21 cellular contexts compared by ENCODE assay signal in genomic region chr2:241226723-241227634, GRCh38. TPM values are rescaled to one million over a fixed set of nuclear protein-coding genes. Genes with fewer than 3 reads are reported as not detected.
DNase-seq lines count a peak whose midpoint lies in the region; ATAC-seq, FAIRE-seq and TF ChIP-seq lines count a peak whose summit lies in the region.
"Had no signal": no experiment of that assay in that cellular context is flagged by ENCODE, and none has a peak within 500 bp of the region (broad histone marks: within the 10 kb centered on the region; RNA-seq: fewer than 3 reads in every experiment).

No MANE protein-coding gene starts in this region.

- peaks cover 22% of the 10 kb centered on the region for H3K36me3 ChIP-seq in H7 (replicated peaks; ENCODE audit: control insufficient read depth, insufficient read depth, low read length)
- peaks cover 57% of the 10 kb centered on the region; the same call in 2 of the 3 replicates for H3K36me3 ChIP-seq in K562 (ENCODE audit: control insufficient read depth, insufficient read depth, low read length)
- peaks cover 48% of the 10 kb centered on the region for H3K36me3 ChIP-seq in right atrium auricular region
- peaks cover 63% of the 10 kb centered on the region for H3K36me3 ChIP-seq in osteoblast (ENCODE audit: insufficient read depth, low read length)

- H3K27ac ChIP-seq in K562 (ENCODE audit: extremely low read depth, low read depth, low read length), result no peak overlapping the region
- peak overlapping the region; percentile 51 to 55 for H3K27ac ChIP-seq in right atrium auricular region
- H3K27ac ChIP-seq in osteoblast (ENCODE audit: low read depth, low read length), result no peak overlapping the region
- H3K27ac ChIP-seq: hepatocyte, left lung, SJSA1 had no signal

- H3K4me3 ChIP-seq in H7 (ENCODE audit: insufficient read depth, low read depth, low read length), result no peak overlapping the region
- H3K4me3 ChIP-seq in K562, result no peak overlapping the region
- no peak overlapping the region for H3K4me3 ChIP-seq in right atrium auricular region
- no peak overlapping the region for H3K4me3 ChIP-seq in osteoblast (ENCODE audit: insufficient read depth, low read length)
- H3K4me3 ChIP-seq: hepatocyte, left lung, SJSA1 had no signal

- H3K9ac ChIP-seq in K562 (ENCODE audit: insufficient read depth in 1 of 2, low read depth in 2 of 2, low read length in 2 of 2), result peak overlapping the region in 1 of 2 experiments; percentile 35; a peak in 1 of 4 replicates

- TF ChIP-seq CTCF in K562 (IDR thresholded peaks at IDR 0.05 in 2 of 3, conservative IDR thresholded peaks at IDR 0.05 in 1 of 3; ENCODE audit: insufficient read depth in 2 of 3, low read depth in 1 of 3, low read length in 3 of 3), result no peak
- TF ChIP-seq CTCF in right atrium auricular region (IDR thresholded peaks at IDR 0.05), result no peak
- no peak for TF ChIP-seq CTCF in osteoblast (IDR thresholded peaks at IDR 0.05; ENCODE audit: extremely low read depth, low read depth, low read length)

- H3K27me3 ChIP-seq in H7 (ENCODE audit: control insufficient read depth, insufficient read depth, low read length) (no peaks in the 10 kb centered on the region), K562 (ENCODE audit: control insufficient read depth in 2 of 2, insufficient read depth in 2 of 2, low read length in 2 of 2) (no peaks in the 10 kb centered on the region), right atrium auricular region (no peaks in the 10 kb centered on the region), osteoblast (ENCODE audit: insufficient read depth, low read length) (no peaks in the 10 kb centered on the region)
- H3K27me3 ChIP-seq: hepatocyte, left lung, SJSA1 had no signal

- H3K4me2 ChIP-seq in K562 (ENCODE audit: insufficient read depth, low read length) (no peak overlapping the region), osteoblast (ENCODE audit: insufficient read depth, low read length) (no peak overlapping the region)
- H3K4me2 ChIP-seq: hepatocyte had no signal

- ATAC-seq in K562, result peak; percentile 38
- ATAC-seq: left lung had no signal

- intact Hi-C loops in K562 (cut with micrococcal nuclease), result no loop called here

- no peak for TF ChIP-seq POLR2A in K562 (conservative IDR thresholded peaks at IDR 0.05)

- no peak for FAIRE-seq in K562 (lab: Jason Lieb, UNC)
- FAIRE-seq: bronchial epithelial cell, G401.6, GM12891 had no signal

- H3K9me3 ChIP-seq in K562 (replicated peaks; ENCODE audit: control insufficient read depth, insufficient read depth, low read depth, low read length), result no peaks in the 10 kb centered on the region
- H3K9me3 ChIP-seq in right atrium auricular region, result no peaks in the 10 kb centered on the region
- H3K9me3 ChIP-seq in osteoblast (ENCODE audit: low read depth, low read length), result no peaks in the 10 kb centered on the region
- H3K9me3 ChIP-seq: Caco-2, left lung, SJSA1 had no signal

- BruUV-seq in K562 (replicated peaks; lab: Mats Ljungman, UMichigan), result no TSS peak

- DNase-seq in H7 (peak; percentile 86), K562 (ENCODE audit: extremely low read depth in 1 of 4, low spot score in 3 of 4) (peak in 2 of 4 experiments; percentile 32 to 40), right atrium auricular region (ENCODE audit: low spot score) (no peak), osteoblast (ENCODE audit: insufficient read length, low spot score, missing footprints) (peak; percentile 74), NCI-H2196 treated with DMSO at 0.1 percent for 48 hours (lab: John Stamatoyannopoulos, UW; ENCODE audit: unreplicated experiment) (no peak), NOMO-1 treated with dmso at 0.1 percent for 144 hours (lab: John Stamatoyannopoulos, UW; ENCODE audit: unreplicated experiment) (no peak), 8988T (no peak)
- no peak for DNase-seq in stimulated activated CD4-positive, alpha-beta T cell treated with anti-CD3 and anti-CD28 coated beads, Interleukin-4, amount 100 ng/mL, for 24 hours
- DNase-seq: activated naive CD4-positive, alpha-beta T cell treated with anti-CD3 and anti-CD28 coated beads, Interleukin-2, amount 10 ng/mL, durations not matched to agents 7 days and 5 days; activated T-cell treated with anti-CD3 and anti-CD28 coated beads for 4 hours; Caco-2; effector CD4-positive, alpha-beta T cell; HCEC 1CT; NCI-H187 treated with DMSO at 0.1 percent for 48 hours; NCI-H524 had no signal

- CTCF ChIA-PET in K562 (lab: Yijun Ruan, JAX; ENCODE audit: low intra/inter-chr PET ratio), result no interaction called here

- WGBS in K562 (ENCODE audit: insufficient coverage, low coverage, missing lambda C conversion rate), result 85% methylated on average over 13 of the region's 23 CpGs

- peaks cover 2 to 31% of the 10 kb centered on the region in 2 experiments; a peak in 3 of 5 replicates for H3K4me1 ChIP-seq in K562 (replicated peaks in 1 of 2; ENCODE audit: control insufficient read depth in 2 of 2, insufficient read depth in 2 of 2, low read length in 2 of 2)
- peaks cover 0 to 48% of the 10 kb centered on the region in 2 donors for H3K4me1 ChIP-seq in right atrium auricular region
- H3K4me1 ChIP-seq in osteoblast (ENCODE audit: insufficient read depth, low read length), result peaks cover 15% of the 10 kb centered on the region
- H3K4me1 ChIP-seq: Caco-2 had no signal

- peaks cover 8% of the 10 kb centered on the region for H3K9me1 ChIP-seq in K562 (ENCODE audit: control insufficient read depth, insufficient read depth, low read length)

- in situ Hi-C loops in K562 (cut with MboI), result no loop called here

- POLR2A ChIA-PET in K562 (lab: Yijun Ruan, JAX), result interaction anchor here (0.7 to 1.2 kb wide), 4 partner anchors 8 to 34 kb away, joined by 3 to 7 read pairs (median 3); no protein-coding TSS in a partner anchor

- H3K79me2 ChIP-seq in K562 (ENCODE audit: control insufficient read depth, insufficient read depth, low read length) (no peaks in the 10 kb centered on the region), osteoblast (ENCODE audit: insufficient read depth, low read length) (peaks cover 14% of the 10 kb centered on the region)
- H3K79me2 ChIP-seq: hepatocyte had no signal

- no peak overlapping the region for H2AFZ ChIP-seq in K562 (ENCODE audit: low read depth, low read length)
- H2AFZ ChIP-seq in osteoblast (ENCODE audit: low read length), result no peak overlapping the region
- H2AFZ ChIP-seq: hepatocyte had no signal

- TF ChIP-seq EP300 in K562 (IDR thresholded peaks at IDR 0.05; ENCODE audit: low read length), result no peak

- H4K20me1 ChIP-seq in K562 (replicated peaks; ENCODE audit: control insufficient read depth, insufficient read depth, low read length) (peaks cover 11% of the 10 kb centered on the region; the same call in 1 of the 2 replicates), osteoblast (ENCODE audit: insufficient read depth, low read length) (peaks cover 63% of the 10 kb centered on the region)

- TF ChIP-seq RAD21 in K562 (CRISPR knock-in tag; conservative IDR thresholded peaks at IDR 0.05 in 1 of 2, IDR thresholded peaks at IDR 0.05 in 1 of 2), result no peak

TF ChIP-seq in K562, 482 proteins besides CTCF, POLR2A, EP300 and RAD21:
- TF ChIP-seq CBX8 (IDR thresholded peaks at IDR 0.05; ENCODE audit: borderline replicate concordance, extremely low read depth, low read depth, low read length, poor library complexity, severe bottlenecking), result no peak
- peak; percentile 51; the same call in 1 of the 2 replicates for TF ChIP-seq PKNOX1 (IDR thresholded peaks at IDR 0.05)
- TF ChIP-seq CEBPG (CRISPR knock-in tag; IDR thresholded peaks at IDR 0.05), result no peak
- no peak for TF ChIP-seq CEBPG (tag; conservative IDR thresholded peaks at IDR 0.05 in 1 of 2, IDR thresholded peaks at IDR 0.05 in 1 of 2)
- peak; percentile 34; the same call in 1 of the 2 replicates for TF ChIP-seq POLR2G (IDR thresholded peaks at IDR 0.05; ENCODE audit: low read depth, low read length)
- peak; percentile 43 for TF ChIP-seq RFX1 (IDR thresholded peaks at IDR 0.05)

RNA-seq across cellular contexts. Expression of gene ANO7, which starts 38.5 kb away (rescaled TPM):
- total RNA-seq in H7 (2014; rRNA removed; shearing (Covaris generic)), result 2.0 and 4.0 TPM in 2 replicates
- 12.7 and 25.7 TPM in 2 replicates for total RNA-seq in K562 (2011; cell fraction: chromatin; rRNA removed; ENCODE audit: low replicate concordance)
- total RNA-seq in K562 (2011; cell fraction: nucleolus; rRNA removed), result 12.8 and 13.2 TPM in 2 replicates
- total RNA-seq in K562 (2011; cell fraction: nucleoplasm; rRNA removed), result 13.3 and 13.8 TPM in 2 replicates
- 1.3 and 1.7 TPM in 2 replicates for total RNA-seq in K562 (2014; rRNA removed)
- total RNA-seq in K562 (2014; rRNA removed; fragmentation: Illumina TruSeq; extraction: Trizol), result 0.67 and 0.91 TPM in 2 replicates
- total RNA-seq in K562 (2015; rRNA removed; fragmentation: Illumina TruSeq; extraction: Trizol), result 1.1 TPM in 2 replicates
- 4.1 and 5.1 TPM in 2 replicates for total RNA-seq in K562 (2021)
- polyA plus RNA-seq in K562 (2011; rRNA removed), result 0.59 and 0.81 TPM in 2 replicates
- 1.0 and 2.4 TPM in 2 replicates for polyA plus RNA-seq in K562 (2011; cell fraction: cytosol; rRNA removed)
- 2.5 and 4.8 TPM in 2 replicates for polyA plus RNA-seq in K562 (2011; cell fraction: nucleus; rRNA removed)
- 1.6 and 2.3 TPM in 2 replicates for polyA plus RNA-seq in K562 (2012)
- 1.9 and 3.2 TPM in 2 replicates for polyA plus RNA-seq in K562 (2014; fragmentation: Illumina TruSeq; extraction: Trizol)
- under 1 TPM; 0.28 to 0.46 TPM for polyA plus RNA-seq in K562 (2014; fragmentation: Nextera tagmentation; extraction: Ambion mirVana)
- polyA plus RNA-seq in K562 (2014; rRNA removed), result 1.9 and 2.9 TPM in 2 replicates
- 0.75 and 1.7 TPM in 2 replicates for polyA minus RNA-seq in K562 (2011; rRNA and poly(A)+ RNA removed)
- polyA minus RNA-seq in K562 (2011; cell fraction: cytosol; rRNA and poly(A)+ RNA removed), result 3.9 and 4.2 TPM in 2 replicates
- 2.3 and 3.2 TPM in 2 replicates for polyA minus RNA-seq in K562 (2011; cell fraction: nucleus; rRNA and poly(A)+ RNA removed)
- 1 to 10 TPM; 1.1 to 1.3 TPM for total RNA-seq in right atrium auricular region
- 1.2 and 1.8 TPM in 2 replicates for total RNA-seq in osteoblast

Comparison
In these comparisons a context has a peak if more than half of its experiments do, and no peak if none do; other contexts are left out.
1. DNase-seq: peak in H7 (single experiment) and osteoblast (single experiment); none in right atrium auricular region (single experiment), NCI-H2196 treated with DMSO at 0.1 percent for 48 hours (single experiment), stimulated activated CD4-positive, alpha-beta T cell treated with anti-CD3 and anti-CD28 coated beads, Interleukin-4, amount 100 ng/mL, for 24 hours (single experiment), NOMO-1 treated with dmso at 0.1 percent for 144 hours (single experiment) and 8988T (single experiment).
2. H3K27ac ChIP-seq: peak in right atrium auricular region (2 of 2); none in K562 (single experiment) and osteoblast (single experiment).